17 cellular contexts compared by ENCODE assay signal in the genomic region with DNA sequence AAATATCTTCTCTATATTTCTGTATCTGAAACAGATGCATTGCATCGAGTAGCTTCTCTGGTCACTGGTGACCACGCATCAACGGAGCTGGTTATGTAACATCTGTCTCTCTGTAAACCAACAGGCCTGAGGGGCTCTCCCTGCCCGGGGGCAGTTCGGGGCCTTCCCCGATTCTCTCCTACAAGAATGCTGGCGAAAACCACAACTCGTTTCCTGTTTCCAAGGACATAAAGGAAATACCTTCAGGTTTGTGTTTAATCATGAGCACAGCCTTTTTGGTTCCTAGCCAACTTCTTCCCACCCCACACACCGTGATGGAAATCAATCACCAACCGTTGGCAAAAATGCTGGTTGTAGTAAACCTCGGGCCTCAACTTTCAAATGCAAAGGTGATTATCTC. TPM values are rescaled to one million over a fixed set of nuclear protein-coding genes. Genes with fewer than 3 reads are reported as not detected.
A peak's percentile ranks its signal among the peaks of the same experiment; 100 is the strongest.
DNase-seq lines count a peak whose midpoint lies in the region; ATAC-seq and TF ChIP-seq lines count a peak whose summit lies in the region.
"Had no signal": no experiment of that assay in that cellular context is flagged by ENCODE, and none has a peak within 500 bp of the region (broad histone marks: within the 10 kb centered on the region; RNA-seq: fewer than 3 reads in every experiment).

No MANE protein-coding gene starts in this region.

- TF ChIP-seq POLR2A in breast epithelium (IDR thresholded peaks at IDR 0.05), result no peak

- no TSS peak for BruUV-seq in MCF 10A (replicated peaks; lab: Mats Ljungman, UMichigan)

- no peak overlapping the region for H3K4me3 ChIP-seq in breast epithelium
- no peak overlapping the region for H3K4me3 ChIP-seq in astrocyte of the spinal cord (ENCODE audit: low read depth, low read length)
- H3K4me3 ChIP-seq: thoracic aorta had no signal

- no peak for TF ChIP-seq CTCF in MCF 10A (IDR thresholded peaks at IDR 0.05; ENCODE audit: unreplicated experiment)
- no peak for TF ChIP-seq CTCF in breast epithelium (IDR thresholded peaks at IDR 0.05)
- TF ChIP-seq CTCF in astrocyte of the spinal cord (IDR thresholded peaks at IDR 0.05; ENCODE audit: low read depth, low read length), result no peak

- H3K9me3 Mint-ChIP-seq in MCF 10A (ENCODE audit: unreplicated experiment), result peaks cover 8% of the 10 kb centered on the region
- H3K9me3 Mint-ChIP-seq in natural killer cell treated with Interleukin-12 subunit alpha and Interleukin-12 subunit beta and Interleukin-15 and Interleukin-18, amount 100 ng/mL, for 72 hours, result no peaks in the 10 kb centered on the region
- H3K9me3 Mint-ChIP-seq: activated naive CD8-positive, alpha-beta T cell treated with anti-CD3 and anti-CD28 coated beads, Interleukin-2, amount 10 ng/mL, durations not matched to agents 7 days and 5 days; dendritic cell treated with granulocyte-macrophage colony-stimulating factor and Interleukin-4, amounts not matched to agents 40 ng/mL and 50 ng/mL, for 4 days had no signal

- H3K27ac Mint-ChIP-seq in MCF 10A (ENCODE audit: low read depth, unreplicated experiment), result no peak overlapping the region
- no peak overlapping the region for H3K27ac Mint-ChIP-seq in natural killer cell treated with Interleukin-12 subunit alpha and Interleukin-12 subunit beta and Interleukin-15 and Interleukin-18, amount 100 ng/mL, for 72 hours
- H3K27ac Mint-ChIP-seq: activated naive CD8-positive, alpha-beta T cell treated with anti-CD3 and anti-CD28 coated beads, Interleukin-2, amount 10 ng/mL, durations not matched to agents 7 days and 5 days; dendritic cell treated with granulocyte-macrophage colony-stimulating factor and Interleukin-4, amounts not matched to agents 40 ng/mL and 50 ng/mL, for 4 days; T-cell had no signal

- H3K4me3 Mint-ChIP-seq in MCF 10A (ENCODE audit: unreplicated experiment), result no peak overlapping the region
- H3K4me3 Mint-ChIP-seq in natural killer cell treated with Interleukin-12 subunit alpha and Interleukin-12 subunit beta and Interleukin-15 and Interleukin-18, amount 100 ng/mL, for 72 hours, result no peak overlapping the region
- H3K4me3 Mint-ChIP-seq: activated naive CD8-positive, alpha-beta T cell treated with anti-CD3 and anti-CD28 coated beads, Interleukin-2, amount 10 ng/mL, durations not matched to agents 7 days and 5 days; dendritic cell treated with granulocyte-macrophage colony-stimulating factor and Interleukin-4, amounts not matched to agents 40 ng/mL and 50 ng/mL, for 4 days; T-cell had no signal

- H3K27ac ChIP-seq in breast epithelium, result no peak overlapping the region
- H3K27ac ChIP-seq: parathyroid adenoma, thoracic aorta had no signal

- H3K27me3 Mint-ChIP-seq in MCF 10A (ENCODE audit: insufficient read depth, unreplicated experiment), result no peaks in the 10 kb centered on the region
- H3K27me3 Mint-ChIP-seq in natural killer cell treated with Interleukin-12 subunit alpha and Interleukin-12 subunit beta and Interleukin-15 and Interleukin-18, amount 100 ng/mL, for 72 hours, result peaks cover 11 to 14% of the 10 kb centered on the region in 2 donors

- no peaks in the 10 kb centered on the region for H3K36me3 ChIP-seq in breast epithelium
- H3K36me3 ChIP-seq: thoracic aorta had no signal

- in situ Hi-C loops in astrocyte of the spinal cord (cut with HindIII; ENCODE audit: low sequenced_read_pairs), result no loop called here

- CTCF ChIA-PET in MCF 10A (lab: Yijun Ruan, JAX), result no interaction called here

- H3K36me3 Mint-ChIP-seq in MCF 10A (ENCODE audit: insufficient read depth, unreplicated experiment), result no peaks in the 10 kb centered on the region
- no peaks in the 10 kb centered on the region for H3K36me3 Mint-ChIP-seq in natural killer cell treated with Interleukin-12 subunit alpha and Interleukin-12 subunit beta and Interleukin-15 and Interleukin-18, amount 100 ng/mL, for 72 hours
- H3K36me3 Mint-ChIP-seq: activated naive CD8-positive, alpha-beta T cell treated with anti-CD3 and anti-CD28 coated beads, Interleukin-2, amount 10 ng/mL, durations not matched to agents 7 days and 5 days; T-cell had no signal

- intact Hi-C loops in MCF 10A (cut with micrococcal nuclease), result no loop called here
- intact Hi-C loops in breast epithelium (cut with DNase I; ENCODE audit: low total_unique reads), result no loop called here

- no peaks in the 10 kb centered on the region for H3K4me1 Mint-ChIP-seq in MCF 10A (ENCODE audit: insufficient read depth, unreplicated experiment)
- no peaks in the 10 kb centered on the region for H3K4me1 Mint-ChIP-seq in natural killer cell treated with Interleukin-12 subunit alpha and Interleukin-12 subunit beta and Interleukin-15 and Interleukin-18, amount 100 ng/mL, for 72 hours (ENCODE audit: low read depth in 2 of 2)
- H3K4me1 Mint-ChIP-seq: activated naive CD8-positive, alpha-beta T cell treated with anti-CD3 and anti-CD28 coated beads, Interleukin-2, amount 10 ng/mL, durations not matched to agents 7 days and 5 days; T-cell had no signal

- no peaks in the 10 kb centered on the region for H3K9me3 ChIP-seq in breast epithelium
- H3K9me3 ChIP-seq: thoracic aorta had no signal

- H3K27me3 ChIP-seq in breast epithelium, result no peaks in the 10 kb centered on the region

- POLR2A ChIA-PET in MCF 10A (lab: Yijun Ruan, JAX), result no interaction called here

- ATAC-seq in HG03045 (IDR thresholded peaks at IDR 0.05; ENCODE audit: unreplicated experiment), result no peak
- no peak for ATAC-seq in natural killer cell treated with Interleukin-12 subunit alpha and Interleukin-12 subunit beta and Interleukin-15 and Interleukin-18, amount 100 ng/mL, for 72 hours
- ATAC-seq: T-cell had no signal

- H3K4me1 ChIP-seq in breast epithelium, result no peaks in the 10 kb centered on the region
- H3K4me1 ChIP-seq: parathyroid adenoma had no signal

- DNase-seq in MCF 10A (ENCODE audit: unreplicated experiment) (peak; percentile 67), breast epithelium (ENCODE audit: low spot score in 2 of 2) (no peak), M059J (ENCODE audit: low read depth) (peak; percentile 96), astrocyte of the spinal cord (ENCODE audit: low read depth, low spot score) (peak; percentile 59), inferior parietal cortex (ENCODE audit: extremely low spot score) (no peak), germinal center (ENCODE audit: low spot score) (no peak)
- DNase-seq in natural killer cell treated with Interleukin-12 subunit alpha and Interleukin-12 subunit beta and Interleukin-15 and Interleukin-18, amount 100 ng/mL, for 72 hours (ENCODE audit: low spot score), result no peak
- DNase-seq: activated CD4-positive, alpha-beta T cell treated with anti-CD3 and anti-CD28 coated beads for 1 hour; activated naive CD8-positive, alpha-beta T cell treated with anti-CD3 and anti-CD28 coated beads, Interleukin-2, amount 10 ng/mL, durations not matched to agents 7 days and 5 days; midbrain; NK-92 treated with Interleukin-12 subunit alpha and Interleukin-12 subunit beta, amount 100 ng/mL, for 24 hours; stimulated activated CD4-positive, alpha-beta T cell treated with anti-CD3 and anti-CD28 coated beads, Interleukin-15, amount 100 ng/mL, for 24 hours; T-cell had no signal

RNA-seq across cellular contexts. Expression of a gene that starts 25.1 kb away (rescaled TPM):
- total RNA-seq in MCF 10A (2022), result not detected in 2 replicates
- under 1 TPM in 2 of 3 donors, not detected in 1; 0.15 to 0.33 TPM for total RNA-seq in breast epithelium
- 0.05 TPM in 1 of 2 replicates, not detected in the other for total RNA-seq in M059J (2014; rRNA removed; shearing (Covaris generic))
- not detected for total RNA-seq in natural killer cell treated with Interleukin-12 subunit alpha and Interleukin-12 subunit beta and Interleukin-15 and Interleukin-18, amount 100 ng/mL, for 72 hours
- total RNA-seq: activated naive CD8-positive, alpha-beta T cell treated with anti-CD3 and anti-CD28 coated beads, Interleukin-2, amount 10 ng/mL, durations not matched to agents 7 days and 5 days; T-cell had no signal

Comparison
In these comparisons a context has a peak if more than half of its experiments do, and no peak if none do; other contexts are left out.
1. DNase-seq: peak in MCF 10A (single experiment), M059J (single experiment) and astrocyte of the spinal cord (single experiment); none in breast epithelium (0 of 2), inferior parietal cortex (single experiment), germinal center (single experiment) and natural killer cell treated with Interleukin-12 subunit alpha and Interleukin-12 subunit beta and Interleukin-15 and Interleukin-18, amount 100 ng/mL, for 72 hours (single experiment).